ENCODE assay signal across 10 cellular contexts in genomic region chr2:222294996-222295367, GRCh38. TPM values are rescaled to one million over a fixed set of nuclear protein-coding genes. Genes with fewer than 3 reads are reported as not detected.
DNase-seq lines count a peak whose midpoint lies in the region; ATAC-seq and TF ChIP-seq lines count a peak whose summit lies in the region.
"Had no signal": no experiment of that assay in that cellular context is flagged by ENCODE, and none has a peak within 500 bp of the region (broad histone marks: within the 10 kb centered on the region; RNA-seq: fewer than 3 reads in every experiment).

No MANE protein-coding gene starts in this region.

- no peak overlapping the region for H3K27ac Mint-ChIP-seq in GM23338
- peak overlapping the region; percentile 66 for H3K27ac Mint-ChIP-seq in dendritic cell treated with granulocyte-macrophage colony-stimulating factor and Interleukin-4, amounts not matched to agents 40 ng/mL and 50 ng/mL, for 4 days
- no peak overlapping the region for H3K27ac Mint-ChIP-seq in natural killer cell

- H3K4me3 Mint-ChIP-seq in GM23338 (peak overlapping the region; percentile 60), natural killer cell (peak overlapping the region; percentile 31)
- H3K4me3 Mint-ChIP-seq in dendritic cell treated with granulocyte-macrophage colony-stimulating factor and Interleukin-4, amounts not matched to agents 40 ng/mL and 50 ng/mL, for 4 days: peak overlapping the region; percentile 92

- DNase-seq in AG09309 (ENCODE audit: low read depth) (no peak), GM23338 (ENCODE audit: low spot score) (no peak), natural killer cell (no peak), GM19240 (ENCODE audit: insufficient read length, low spot score) (no peak)
- DNase-seq: activated naive CD4-positive, alpha-beta T cell treated with anti-CD3 and anti-CD28 coated beads, Interleukin-2, amount 50 U/mL, for 16 hours had no signal

- H2AFZ ChIP-seq in GM23338: no peak overlapping the region

- H3K27me3 Mint-ChIP-seq in GM23338 (ENCODE audit: insufficient read depth, low read depth, poor library complexity) (peaks cover 97% of the 10 kb centered on the region), natural killer cell (ENCODE audit: low read depth in 2 of 2) (peaks cover 82 to 89% of the 10 kb centered on the region in 2 donors)
- peaks cover 99% of the 10 kb centered on the region for H3K27me3 Mint-ChIP-seq in dendritic cell treated with granulocyte-macrophage colony-stimulating factor and Interleukin-4, amounts not matched to agents 40 ng/mL and 50 ng/mL, for 4 days

- no peaks in the 10 kb centered on the region; the same call in 2 of the 3 replicates for H3K36me3 Mint-ChIP-seq in GM23338 (ENCODE audit: low read depth)
- H3K36me3 Mint-ChIP-seq in dendritic cell treated with granulocyte-macrophage colony-stimulating factor and Interleukin-4, amounts not matched to agents 40 ng/mL and 50 ng/mL, for 4 days (ENCODE audit: low read depth): no peaks in the 10 kb centered on the region
- H3K36me3 Mint-ChIP-seq in natural killer cell: peaks cover 8% of the 10 kb centered on the region

- H3K9me3 Mint-ChIP-seq in GM23338 (peaks cover 8% of the 10 kb centered on the region; the same call in 2 of the 3 replicates), natural killer cell (peaks cover 3% of the 10 kb centered on the region in 2 donors)
- no peaks in the 10 kb centered on the region for H3K9me3 Mint-ChIP-seq in dendritic cell treated with granulocyte-macrophage colony-stimulating factor and Interleukin-4, amounts not matched to agents 40 ng/mL and 50 ng/mL, for 4 days

- H3K4me3 ChIP-seq in AG09309 (ENCODE audit: control insufficient read depth, low read depth, low read length): peak overlapping the region; percentile 27
- peak overlapping the region; percentile 42 for H3K4me3 ChIP-seq in GM23338

- no peaks in the 10 kb centered on the region for H3K79me2 ChIP-seq in GM23338 (replicated peaks; ENCODE audit: insufficient read depth)

- no peaks in the 10 kb centered on the region for H3K36me3 ChIP-seq in GM23338 (ENCODE audit: insufficient read depth)

- H3F3A ChIP-seq in GM23338 (replicated peaks; ENCODE audit: low read depth): peaks cover 47% of the 10 kb centered on the region

- intact Hi-C loops in dendritic cell treated with granulocyte-macrophage colony-stimulating factor and Interleukin-4, amounts not matched to agents 40 ng/mL and 50 ng/mL, for 4 days (cut with micrococcal nuclease): no loop called here
- intact Hi-C loops in natural killer cell (cut with micrococcal nuclease): no loop called here

- peaks cover 100% of the 10 kb centered on the region for H3K27me3 ChIP-seq in GM23338 (ENCODE audit: insufficient read depth)

- no peaks in the 10 kb centered on the region for H3K9me2 ChIP-seq in GM23338 (ENCODE audit: insufficient read depth)

- H3K4me2 ChIP-seq in GM23338: peak overlapping the region; percentile 78

- H3K27ac ChIP-seq in GM23338 (ENCODE audit: low read depth): no peak overlapping the region

- ATAC-seq in GM23338: no peak
- ATAC-seq in natural killer cell: no peak
- no peak for ATAC-seq in GM21390 (IDR thresholded peaks at IDR 0.05; ENCODE audit: unreplicated experiment)
- no peak for ATAC-seq in HG03460 (IDR thresholded peaks at IDR 0.05; ENCODE audit: unreplicated experiment)
- no peak for ATAC-seq in HG03342 (IDR thresholded peaks at IDR 0.05; ENCODE audit: unreplicated experiment)

- peaks cover 73% of the 10 kb centered on the region for H3K4me1 ChIP-seq in GM23338 (ENCODE audit: insufficient read depth)

- H3K4me1 Mint-ChIP-seq in GM23338 (peaks cover 81% of the 10 kb centered on the region), natural killer cell (peaks cover 9 to 22% of the 10 kb centered on the region in 2 donors)
- peaks cover 74% of the 10 kb centered on the region for H3K4me1 Mint-ChIP-seq in dendritic cell treated with granulocyte-macrophage colony-stimulating factor and Interleukin-4, amounts not matched to agents 40 ng/mL and 50 ng/mL, for 4 days (ENCODE audit: low read depth)

- TF ChIP-seq CTCF in AG09309 (IDR thresholded peaks at IDR 0.05; ENCODE audit: control insufficient read depth, insufficient read depth, low read depth, low read length, missing control alignments) (no peak), GM23338 (conservative IDR thresholded peaks at IDR 0.05; ENCODE audit: low read depth in 2 of 2) (no peak), natural killer cell (IDR thresholded peaks at IDR 0.05) (no peak)

- peaks cover 36% of the 10 kb centered on the region for H4K20me1 ChIP-seq in GM23338 (replicated peaks; ENCODE audit: insufficient read depth)

TF ChIP-seq in GM23338, 12 proteins besides CTCF, POLR2A, EP300 and RAD21:
- TF ChIP-seq ZNF114 (CRISPR knock-in tag; IDR thresholded peaks at IDR 0.05) (no peak), STAT1 (IDR thresholded peaks at IDR 0.05; ENCODE audit: unreplicated experiment) (no peak), ZNF331 (CRISPR knock-in tag; IDR thresholded peaks at IDR 0.05; ENCODE audit: low read depth) (no peak), EZH2 (IDR thresholded peaks at IDR 0.05; ENCODE audit: low read depth, unreplicated experiment) (peak; percentile 96)

RNA-seq across cellular contexts. Expression of gene PAX3, which starts 3.8 kb away (rescaled TPM):
- not detected in 2 replicates for total RNA-seq in GM23338 (2014; rRNA removed; shearing (Covaris generic))
- not detected in 2 replicates for polyA plus RNA-seq in GM23338 (2016; fragmentation: Nextera tagmentation; extraction: Ambion mirVana)
- total RNA-seq in natural killer cell: not detected
- total RNA-seq: T-helper 1 cell treated with Interleukin-12 subunit alpha and Interleukin-12 subunit beta and Interleukin-4 antibody, amounts not matched to agents 30 ng/mL and 1 ng/mL, for 36 hours had no signal

Comparison
In these comparisons a context has a peak if more than half of its experiments do, and no peak if none do; other contexts are left out.
1. H3K4me3 Mint-ChIP-seq: peak in every context shown above with its lines; median percentile 92 in dendritic cell treated with granulocyte-macrophage colony-stimulating factor and Interleukin-4, amounts not matched to agents 40 ng/mL and 50 ng/mL, for 4 days; 60 in GM23338; 31 in natural killer cell.